Comparison of ENCODE assay signal across 24 cellular contexts in genomic region chr18:23977103-23977502, GRCh38.
"Had no signal": no experiment of that assay in that cellular context is flagged by ENCODE, and none has a peak within 500 bp of the region (broad histone marks: within the 10 kb centered on the region; RNA-seq: fewer than 3 reads in every experiment).

No MANE protein-coding gene starts in this region.

- H3K27ac ChIP-seq: coronary artery, esophagus muscularis mucosa, foreskin keratinocyte, gastroesophageal sphincter, heart left ventricle, hepatocyte, left lung, lower lobe of right lung had no signal

- H3K4me3 Mint-ChIP-seq: immature natural killer cell, mesothelial cell of epicardium had no signal

- FAIRE-seq: colon, endothelial cell of umbilical vein, frontal cortex, keratinocyte had no signal

- H3K79me2 ChIP-seq: hepatocyte had no signal

- H3K36me3 ChIP-seq: esophagus muscularis mucosa, gastroesophageal sphincter, heart left ventricle, left lung, lower lobe of right lung had no signal

- H3K27me3 ChIP-seq: esophagus muscularis mucosa, gastroesophageal sphincter, heart left ventricle, hepatocyte, left lung had no signal

- H3K36me3 Mint-ChIP-seq: mesothelial cell of epicardium had no signal

- H3K9me3 ChIP-seq: esophagus muscularis mucosa, gastroesophageal sphincter, left lung, lower lobe of right lung, mucosa of descending colon had no signal

- ATAC-seq: foreskin keratinocyte, gastroesophageal sphincter, heart left ventricle, mucosa of descending colon had no signal

- H3K27ac Mint-ChIP-seq: mesothelial cell of epicardium had no signal

- DNase-seq: dermis blood vessel endothelial cell; dorsolateral prefrontal cortex; effector CD4-positive, alpha-beta T cell; effector memory CD4-positive, alpha-beta T cell; foreskin keratinocyte; heart left ventricle; hypothalamus; immature natural killer cell; left cardiac atrium; left lung; left ventricle myocardium superior; lower lobe of right lung; mesenchymal stem cell; mucosa of descending colon; naive B cell had no signal

- H3K27me3 Mint-ChIP-seq: naive B cell had no signal

- H3K4me2 ChIP-seq: hepatocyte had no signal

- H2AFZ ChIP-seq: hepatocyte had no signal

- H3K4me1 ChIP-seq: left lung, lower lobe of right lung had no signal

- H3K4me3 ChIP-seq: coronary artery, dorsolateral prefrontal cortex, esophagus muscularis mucosa, gastroesophageal sphincter, heart left ventricle, hepatocyte, left lung, lower lobe of right lung, mucosa of descending colon had no signal
